In genomic region chr6:103893082-103893481, GRCh38 we compare ENCODE assay signal across 23 cellular contexts.
DNase-seq lines count a peak whose midpoint lies in the region; ATAC-seq, FAIRE-seq and TF ChIP-seq lines count a peak whose summit lies in the region.
"Had no signal": no experiment of that assay in that cellular context is flagged by ENCODE, and none has a peak within 500 bp of the region (broad histone marks: within the 10 kb centered on the region; RNA-seq: fewer than 3 reads in every experiment).

No MANE protein-coding gene starts in this region.

- DNase-seq in heart left ventricle (peak in 1 of 5 donors; percentile 26), left ventricle myocardium inferior (no peak), astrocyte of the spinal cord (ENCODE audit: low read depth, low spot score) (peak; percentile 40), glutamatergic neuron (no peak), testis (peak; percentile 56), HAP-1 (ENCODE audit: low spot score in 2 of 2) (no peak), GM19239 (ENCODE audit: insufficient read length, low spot score) (no peak)
- DNase-seq: activated CD4-positive, alpha-beta T cell treated with anti-CD3 and anti-CD28 coated beads for 48 hours; activated CD8-positive, alpha-beta memory T cell treated with anti-CD3 and anti-CD28 coated beads, Interleukin-2, amount 50 U/mL, for 4 hours; anterior cingulate cortex; H7; left lung; NCI-H1436; nucleus accumbens; retina; RPMI8226 had no signal

- in situ Hi-C loops in astrocyte of the spinal cord (cut with HindIII; ENCODE audit: low sequenced_read_pairs) (no loop called here), HAP-1 (cut with MboI; ENCODE audit: low sequenced_read_pairs) (no loop called here)

- H3K27me3 ChIP-seq in heart left ventricle (no peaks in the 10 kb centered on the region), left ventricle myocardium inferior (ENCODE audit: low read depth) (no peaks in the 10 kb centered on the region), testis (no peaks in the 10 kb centered on the region), HAP-1 (ENCODE audit: low read depth) (no peaks in the 10 kb centered on the region)
- H3K27me3 ChIP-seq: left lung had no signal

- peak overlapping the region; percentile 45 for H3K27ac Mint-ChIP-seq in glutamatergic neuron (ENCODE audit: unreplicated experiment)

- H3K4me3 ChIP-seq in heart left ventricle (no peak overlapping the region), left ventricle myocardium inferior (no peak overlapping the region), astrocyte of the spinal cord (ENCODE audit: low read depth, low read length) (no peak overlapping the region), testis (no peak overlapping the region), HAP-1 (no peak overlapping the region)
- H3K4me3 ChIP-seq: A549, coronary artery, GM12878, left lung had no signal

- H3K27me3 Mint-ChIP-seq in glutamatergic neuron (ENCODE audit: unreplicated experiment) = no peaks in the 10 kb centered on the region

- no peaks in the 10 kb centered on the region for H3K36me3 ChIP-seq in heart left ventricle
- H3K36me3 ChIP-seq in left ventricle myocardium inferior = no peaks in the 10 kb centered on the region
- H3K36me3 ChIP-seq in testis (ENCODE audit: low read depth, missing control alignments) = no peaks in the 10 kb centered on the region
- no peaks in the 10 kb centered on the region for H3K36me3 ChIP-seq in HAP-1 (replicated peaks)
- H3K36me3 ChIP-seq: left lung had no signal

- H3K36me3 Mint-ChIP-seq in glutamatergic neuron (ENCODE audit: unreplicated experiment) = no peaks in the 10 kb centered on the region

- TF ChIP-seq CTCF in heart left ventricle (IDR thresholded peaks at IDR 0.05) (no peak), left ventricle myocardium inferior (IDR thresholded peaks at IDR 0.05; ENCODE audit: borderline replicate concordance) (no peak), astrocyte of the spinal cord (IDR thresholded peaks at IDR 0.05; ENCODE audit: low read depth, low read length) (no peak), glutamatergic neuron (IDR thresholded peaks at IDR 0.05; ENCODE audit: partially characterized antibody, unreplicated experiment) (no peak), testis (IDR thresholded peaks at IDR 0.05) (no peak)

- H3K9me3 ChIP-seq in heart left ventricle (peaks cover 0 to 15% (median 0%) of the 10 kb centered on the region in 12 donors), left ventricle myocardium inferior (replicated peaks) (peaks cover 17% of the 10 kb centered on the region), testis (no peaks in the 10 kb centered on the region), HAP-1 (no peaks in the 10 kb centered on the region)
- H3K9me3 ChIP-seq: A549 had no signal

- WGBS in heart left ventricle, 4 donors = 11 to 51% (median 28%) methylated on average over 2 of the region's 2 CpGs
- 20 to 35% methylated on average over 2 of the region's 2 CpGs for WGBS in testis, 2 donors

- intact Hi-C loops in heart left ventricle (cut with DNase I) = no loop called here
- intact Hi-C loops in left ventricle myocardium inferior (cut with micrococcal nuclease) = no loop called here
- intact Hi-C loops in testis (cut with DNase I; ENCODE audit: low total_unique reads) = no loop called here

- TF ChIP-seq POLR2A in heart left ventricle (IDR thresholded peaks at IDR 0.05) (no peak), testis (IDR thresholded peaks at IDR 0.05) (no peak)

- no peak overlapping the region for H3K4me3 Mint-ChIP-seq in glutamatergic neuron (ENCODE audit: unreplicated experiment)

- ATAC-seq in heart left ventricle (peak in 3 of 4 donors; percentile 67 to 85 (median 70)), HG03097 (IDR thresholded peaks at IDR 0.05; ENCODE audit: low FRiP score, unreplicated experiment) (no peak)
- ATAC-seq: A549, GM12878, left lung had no signal

- H3K27ac ChIP-seq in heart left ventricle (no peak overlapping the region), left ventricle myocardium inferior (replicated peaks) (no peak overlapping the region), testis (no peak overlapping the region)
- H3K27ac ChIP-seq: A549, C4-2B, coronary artery, left lung had no signal

- H3K4me1 ChIP-seq in heart left ventricle (no peaks in the 10 kb centered on the region), left ventricle myocardium inferior (no peaks in the 10 kb centered on the region), testis (peaks cover 4% of the 10 kb centered on the region), HAP-1 (no peaks in the 10 kb centered on the region)
- H3K4me1 ChIP-seq: A549, left lung had no signal

- H3K9me3 Mint-ChIP-seq in glutamatergic neuron (ENCODE audit: unreplicated experiment) = no peaks in the 10 kb centered on the region

- no peak for FAIRE-seq in GM19239 (lab: Jason Lieb, UNC)
- FAIRE-seq: A549, frontal cortex, GM12878, TTC549 had no signal

- H3K4me1 Mint-ChIP-seq in glutamatergic neuron (ENCODE audit: low read depth, unreplicated experiment) = peaks cover 4% of the 10 kb centered on the region

Comparison
In these comparisons a context has a peak if more than half of its experiments do, and no peak if none do; other contexts are left out.
1. DNase-seq: peak in astrocyte of the spinal cord (single experiment) and testis (single experiment); none in left ventricle myocardium inferior (single experiment), glutamatergic neuron (single experiment), HAP-1 (0 of 2) and GM19239 (single experiment).